26 cellular contexts compared by ENCODE assay signal in genomic region chr11:47350315-47350714, GRCh38. TPM values are rescaled to one million over a fixed set of nuclear protein-coding genes. Genes with fewer than 3 reads are reported as not detected.
"Had no signal": no experiment of that assay in that cellular context is flagged by ENCODE, and none has a peak within 500 bp of the region (broad histone marks: within the 10 kb centered on the region; RNA-seq: fewer than 3 reads in every experiment).

No MANE protein-coding gene starts in this region.

- H3K4me1 ChIP-seq: uterus had no signal

- ATAC-seq: esophagus mucosa; gastroesophageal sphincter; left colon; natural killer cell treated with Interleukin-12 subunit alpha and Interleukin-12 subunit beta and Interleukin-15 and Interleukin-18, amount 100 ng/mL, for 72 hours; psoas muscle; stimulated activated naive CD8-positive, alpha-beta T cell treated with anti-CD3 and anti-CD28 coated beads, Interleukin-15, Interleukin-2, amounts not matched to agents 100 U/mL and 50 U/mL, for 24 hours had no signal

- H3K27me3 ChIP-seq: gastroesophageal sphincter, hepatocyte, neural progenitor cell, sigmoid colon, suprapubic skin, tibial artery, upper lobe of left lung, uterus had no signal

- H3K36me3 ChIP-seq: gastroesophageal sphincter, neural progenitor cell, sigmoid colon, suprapubic skin, tibial artery, upper lobe of left lung, uterus had no signal

- H3K9me3 ChIP-seq: gastroesophageal sphincter, psoas muscle, sigmoid colon, suprapubic skin, tibial artery, upper lobe of left lung, uterus had no signal

- FAIRE-seq: endometrium, kidney had no signal

- H3K27ac ChIP-seq: gastroesophageal sphincter, hepatocyte, neural progenitor cell, psoas muscle, sigmoid colon, skin epidermis, suprapubic skin, tibial artery, upper lobe of left lung, uterus had no signal

- H2AFZ ChIP-seq: hepatocyte, neural progenitor cell had no signal

- H3K9ac ChIP-seq: neural progenitor cell had no signal

- H3K79me2 ChIP-seq: hepatocyte had no signal

- DNase-seq: cortex of kidney; effector memory CD4-positive, alpha-beta T cell; glutamatergic neuron; kidney; left colon; mammary epithelial cell; midbrain; psoas muscle; retina; sigmoid colon; stimulated activated CD4-positive, alpha-beta T cell treated with anti-CD3 and anti-CD28 coated beads, Interleukin-12 subunit alpha, Interleukin-12 subunit beta, amount 100 ng/mL, for 4 hours; stimulated activated CD4-positive, alpha-beta T cell treated with anti-CD3 and anti-CD28 coated beads, Interleukin-2, amount 100 ng/mL, for 48 hours; stimulated activated naive CD8-positive, alpha-beta T cell treated with anti-CD3 and anti-CD28 coated beads, Interleukin-15, Interleukin-2, amounts not matched to agents 100 U/mL and 50 U/mL, for 24 hours; tibial artery; uterus had no signal

- H3K4me3 ChIP-seq: gastroesophageal sphincter, hepatocyte, neural progenitor cell, psoas muscle, sigmoid colon, skin epidermis, suprapubic skin, tibial artery, upper lobe of left lung, uterus had no signal

- H3K4me2 ChIP-seq: hepatocyte, neural progenitor cell had no signal

RNA-seq across cellular contexts. Expression of gene MYBPC3, which starts 2.2 kb away (rescaled TPM):
- total RNA-seq: esophagus mucosa; fibroblast of villous mesenchyme; left colon; lower leg skin; mammary epithelial cell; natural killer cell treated with Interleukin-12 subunit alpha and Interleukin-12 subunit beta and Interleukin-15 and Interleukin-18, amount 100 ng/mL, for 72 hours; sigmoid colon had no signal
- polyA plus RNA-seq: mammary epithelial cell had no signal

RNA-seq across cellular contexts. Expression of gene SPI1, which starts 28.0 kb away (rescaled TPM):
- total RNA-seq: fibroblast of villous mesenchyme, mammary epithelial cell had no signal
- polyA plus RNA-seq: mammary epithelial cell had no signal
